In genomic region chr11:64870893-64871849, GRCh38 we compare ENCODE assay signal across 8 cellular contexts. TPM values are rescaled to one million over a fixed set of nuclear protein-coding genes. Genes with fewer than 3 reads are reported as not detected.
DNase-seq lines count a peak whose midpoint lies in the region; TF ChIP-seq lines count a peak whose summit lies in the region.

No MANE protein-coding gene starts in this region.

- no peak for TF ChIP-seq POLR2A in vagina (IDR thresholded peaks at IDR 0.05)

- peaks cover 42 to 90% of the 10 kb centered on the region in 2 donors for H3K4me1 ChIP-seq in muscle layer of duodenum (ENCODE audit: control insufficient read depth in 1 of 2, insufficient read depth in 2 of 2, low read length in 2 of 2)
- peaks cover 92% of the 10 kb centered on the region for H3K4me1 ChIP-seq in vagina

- peaks cover 89% of the 10 kb centered on the region for H3K4me1 Mint-ChIP-seq in activated naive CD4-positive, alpha-beta T cell treated with anti-CD3 and anti-CD28 coated beads, Interleukin-2, amount 50 U/mL, for 24 hours

- no peak for DNase-seq in activated naive CD4-positive, alpha-beta T cell (lab: John Stamatoyannopoulos, UW)
- DNase-seq in vagina (ENCODE audit: extremely low spot score in 2 of 2) (no peak), mucosa of gallbladder (ENCODE audit: low spot score) (no peak), NCI-H2227 (lab: John Stamatoyannopoulos, UW; ENCODE audit: unreplicated experiment) (no peak), activated gamma-delta T cell (lab: John Stamatoyannopoulos, UW) (no peak)

- peak overlapping the region; percentile 79 for H3K4me3 Mint-ChIP-seq in activated naive CD4-positive, alpha-beta T cell treated with anti-CD3 and anti-CD28 coated beads, Interleukin-2, amount 50 U/mL, for 24 hours

- no peak for TF ChIP-seq CTCF in vagina (IDR thresholded peaks at IDR 0.05)

- peaks cover 24 to 29% of the 10 kb centered on the region in 2 donors for H3K36me3 ChIP-seq in muscle layer of duodenum (ENCODE audit: control insufficient read depth in 1 of 2, insufficient read depth in 2 of 2, low read length in 2 of 2)
- peaks cover 0 to 17% of the 10 kb centered on the region in 2 donors for H3K36me3 ChIP-seq in vagina

- H3K27ac Mint-ChIP-seq in activated naive CD4-positive, alpha-beta T cell treated with anti-CD3 and anti-CD28 coated beads, Interleukin-2, amount 50 U/mL, for 24 hours: peak overlapping the region; percentile 91

- intact Hi-C loops in vagina (cut with DNase I): no loop called here

- H3K36me3 Mint-ChIP-seq in activated naive CD4-positive, alpha-beta T cell treated with anti-CD3 and anti-CD28 coated beads, Interleukin-2, amount 50 U/mL, for 24 hours: peaks cover 11% of the 10 kb centered on the region

- H3K27me3 ChIP-seq in muscle layer of duodenum (ENCODE audit: low read depth, low read length) (no peaks in the 10 kb centered on the region), vagina (no peaks in the 10 kb centered on the region)

- H3K4me3 ChIP-seq in muscle layer of duodenum (ENCODE audit: low read depth in 1 of 2, low read length in 2 of 2) (peak overlapping the region; percentile 13 to 30), vagina (peak overlapping the region; percentile 2 to 21)

- no peaks in the 10 kb centered on the region for H3K27me3 Mint-ChIP-seq in activated naive CD4-positive, alpha-beta T cell treated with anti-CD3 and anti-CD28 coated beads, Interleukin-2, amount 50 U/mL, for 24 hours

- peak overlapping the region; percentile 82 for H3K27ac ChIP-seq in cingulate gyrus (ENCODE audit: low read depth, low read length)
- peak overlapping the region; percentile 83 for H3K27ac ChIP-seq in muscle layer of duodenum (ENCODE audit: low read length)
- peak overlapping the region; percentile 91 for H3K27ac ChIP-seq in vagina

- H3K9me3 ChIP-seq in muscle layer of duodenum (ENCODE audit: control insufficient read depth in 1 of 2, low read length in 2 of 2): no peaks in the 10 kb centered on the region
- no peaks in the 10 kb centered on the region for H3K9me3 ChIP-seq in vagina

- no peaks in the 10 kb centered on the region for H3K9me3 Mint-ChIP-seq in activated naive CD4-positive, alpha-beta T cell treated with anti-CD3 and anti-CD28 coated beads, Interleukin-2, amount 50 U/mL, for 24 hours

RNA-seq across cellular contexts. Expression of gene EHD1, which starts 7.2 kb away (rescaled TPM):
- total RNA-seq in vagina (61.6 TPM), mucosa of gallbladder (85.6 TPM)

RNA-seq across cellular contexts. Expression of gene CDC42BPG, which starts 26.7 kb away (rescaled TPM):
- total RNA-seq in vagina: 13.0 TPM
- 37.1 TPM for total RNA-seq in mucosa of gallbladder

RNA-seq across cellular contexts. Expression of gene ATG2A, which starts 45.8 kb away (rescaled TPM):
- total RNA-seq in vagina (27.0 TPM), mucosa of gallbladder (39.3 TPM)

RNA-seq across cellular contexts. Expression of gene PPP2R5B, which starts 53.3 kb away (rescaled TPM):
- total RNA-seq in vagina: 16.9 TPM
- total RNA-seq in mucosa of gallbladder: 44.1 TPM
